In the genomic region with DNA sequence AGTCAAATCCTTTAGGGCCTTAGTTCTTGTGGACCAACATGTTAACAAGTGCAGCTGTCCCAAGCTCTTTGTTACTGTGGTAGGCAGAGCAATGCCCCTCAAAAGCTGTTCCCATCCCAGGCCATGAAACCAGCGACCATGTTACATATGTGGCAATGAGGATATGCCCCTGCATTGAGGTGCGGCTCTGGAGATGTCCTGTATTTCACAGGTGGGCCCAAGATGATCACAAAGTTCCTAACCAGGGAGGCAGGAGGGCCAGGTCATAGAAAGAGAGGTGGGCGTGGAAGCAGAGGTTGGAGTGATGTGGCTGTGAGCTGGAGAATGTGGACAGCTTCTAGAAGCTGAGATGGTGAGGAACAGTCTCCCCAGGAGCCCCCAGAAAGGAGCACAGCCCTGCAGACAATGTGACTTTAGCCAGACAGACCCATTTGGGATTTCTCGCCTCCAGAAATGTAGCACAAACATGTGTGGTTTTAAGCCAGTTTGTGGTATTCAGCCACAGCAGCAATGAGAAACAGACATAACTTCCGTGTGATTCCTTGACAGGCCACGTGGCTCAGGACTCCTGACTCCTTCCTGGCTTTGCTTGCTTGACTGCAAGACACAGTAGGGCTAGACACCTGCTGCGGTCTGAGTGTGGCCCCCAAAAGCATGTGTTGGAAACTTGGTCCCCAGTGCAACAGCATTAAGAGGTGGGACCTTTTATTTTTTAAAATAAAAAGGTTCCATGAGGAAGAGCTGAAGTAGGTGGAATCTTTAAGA, we compare ENCODE assay signal across 19 cellular contexts.
DNase-seq lines count a peak whose midpoint lies in the region; ATAC-seq and TF ChIP-seq lines count a peak whose summit lies in the region.
"Had no signal": no experiment of that assay in that cellular context is flagged by ENCODE, and none has a peak within 500 bp of the region (broad histone marks: within the 10 kb centered on the region; RNA-seq: fewer than 3 reads in every experiment).

No MANE protein-coding gene starts in this region.

- H3K79me2 ChIP-seq in OCI-LY1 (ENCODE audit: insufficient read depth, low read length), result no peaks in the 10 kb centered on the region

- no peaks in the 10 kb centered on the region for H3K36me3 Mint-ChIP-seq in osteocyte (ENCODE audit: unreplicated experiment)
- peaks cover 0 to 5% (median 0%) of the 10 kb centered on the region in 3 donors for H3K36me3 Mint-ChIP-seq in naive thymus-derived CD8-positive, alpha-beta T cell
- H3K36me3 Mint-ChIP-seq: CD4-positive, alpha-beta memory T cell had no signal

- no peak for TF ChIP-seq CTCF in OCI-LY1 (IDR thresholded peaks at IDR 0.05; ENCODE audit: low read length)
- no peak for TF ChIP-seq CTCF in osteocyte (IDR thresholded peaks at IDR 0.05)

- POLR2A ChIA-PET in naive thymus-derived CD8-positive, alpha-beta T cell (lab: Charles Lee), result no interaction called here

- H3K9me3 Mint-ChIP-seq in osteocyte (ENCODE audit: unreplicated experiment), result peaks cover 45% of the 10 kb centered on the region
- peaks cover 5 to 26% (median 10%) of the 10 kb centered on the region in 9 donors for H3K9me3 Mint-ChIP-seq in naive thymus-derived CD8-positive, alpha-beta T cell

- H3K9ac ChIP-seq in BLaER1 (no peak overlapping the region), OCI-LY1 (ENCODE audit: low read length) (no peak overlapping the region; the same call in 1 of the 2 replicates)
- H3K9ac ChIP-seq: GM23248 had no signal

- H3K36me3 ChIP-seq in BLaER1 (no peaks in the 10 kb centered on the region), OCI-LY1 (ENCODE audit: insufficient read depth, low read length) (no peaks in the 10 kb centered on the region)

- H3K4me2 ChIP-seq in BLaER1, result peak overlapping the region; percentile 64
- no peak overlapping the region; the same call in 1 of the 2 replicates for H3K4me2 ChIP-seq in OCI-LY1 (ENCODE audit: low read length)

- H3K9me2 ChIP-seq in OCI-LY1 (ENCODE audit: low read depth, low read length), result no peaks in the 10 kb centered on the region

- peak; percentile 95 for DNase-seq in Jurkat, Clone E6-1 (ENCODE audit: low read depth, low spot score)
- DNase-seq in osteocyte (ENCODE audit: extremely low spot score, unreplicated experiment) (peak; percentile 44), NCI-H187 (lab: John Stamatoyannopoulos, UW) (no peak)
- DNase-seq in effector CD4-positive, alpha-beta T cell, result no peak
- no peak for DNase-seq in naive thymus-derived CD8-positive, alpha-beta T cell
- DNase-seq: C1 segment of cervical spinal cord; CD4-positive, alpha-beta memory T cell; COR-L47; DMS153; EL; GDM1; GM23248; H7; HCEC 1CT had no signal

- H3K27me3 Mint-ChIP-seq in osteocyte (ENCODE audit: unreplicated experiment), result no peaks in the 10 kb centered on the region
- no peaks in the 10 kb centered on the region for H3K27me3 Mint-ChIP-seq in naive thymus-derived CD8-positive, alpha-beta T cell
- H3K27me3 Mint-ChIP-seq: B cell; CD4-positive, alpha-beta memory T cell had no signal

- no peak overlapping the region for H3K4me3 Mint-ChIP-seq in osteocyte (ENCODE audit: unreplicated experiment)
- no peak overlapping the region for H3K4me3 Mint-ChIP-seq in naive thymus-derived CD8-positive, alpha-beta T cell
- H3K4me3 Mint-ChIP-seq: B cell; CD4-positive, alpha-beta memory T cell had no signal

- no peak overlapping the region for H2AFZ ChIP-seq in OCI-LY1 (ENCODE audit: low read length)
- H2AFZ ChIP-seq: GM23248 had no signal

- no peak overlapping the region for H3K27ac Mint-ChIP-seq in osteocyte (ENCODE audit: unreplicated experiment)
- no peak overlapping the region for H3K27ac Mint-ChIP-seq in naive thymus-derived CD8-positive, alpha-beta T cell
- H3K27ac Mint-ChIP-seq: B cell; CD4-positive, alpha-beta memory T cell had no signal

- H3K4me1 ChIP-seq in BLaER1 (peaks cover 37% of the 10 kb centered on the region), OCI-LY1 (ENCODE audit: insufficient read depth, low read length, severe bottlenecking) (peaks cover 57% of the 10 kb centered on the region)

- no peaks in the 10 kb centered on the region for H3F3A ChIP-seq in OCI-LY1 (ENCODE audit: insufficient read depth, low read length)

- H3K27ac ChIP-seq in BLaER1 (peak overlapping the region; percentile 60), OCI-LY1 (ENCODE audit: low read depth, low read length, poor library complexity, severe bottlenecking) (peak overlapping the region; percentile 71)
- H3K27ac ChIP-seq: 22Rv1, GM23248 had no signal

- no peak for ATAC-seq in naive thymus-derived CD8-positive, alpha-beta T cell
- ATAC-seq: GM12878 had no signal

- H3K4me1 Mint-ChIP-seq in osteocyte (ENCODE audit: unreplicated experiment), result no peaks in the 10 kb centered on the region
- H3K4me1 Mint-ChIP-seq in naive thymus-derived CD8-positive, alpha-beta T cell, result no peaks in the 10 kb centered on the region
- H3K4me1 Mint-ChIP-seq: B cell; CD4-positive, alpha-beta memory T cell had no signal

- H3K27me3 ChIP-seq in BLaER1, result no peaks in the 10 kb centered on the region
- H3K27me3 ChIP-seq in OCI-LY1 (ENCODE audit: insufficient read depth, low read length), result no peaks in the 10 kb centered on the region

- H4K20me1 ChIP-seq in BLaER1 (no peaks in the 10 kb centered on the region), OCI-LY1 (ENCODE audit: insufficient read depth, low read length) (no peaks in the 10 kb centered on the region)

- H3K4me3 ChIP-seq in BLaER1, result no peak overlapping the region
- H3K4me3 ChIP-seq in Jurkat, Clone E6-1 (ENCODE audit: low read length), result no peak overlapping the region
- no peak overlapping the region for H3K4me3 ChIP-seq in OCI-LY1 (ENCODE audit: low read depth, low read length, poor library complexity, severe bottlenecking)
- H3K4me3 ChIP-seq: GM12878, GM23248 had no signal

- no peaks in the 10 kb centered on the region for H3K9me3 ChIP-seq in BLaER1
- H3K9me3 ChIP-seq in OCI-LY1 (ENCODE audit: low read length), result no peaks in the 10 kb centered on the region

Comparison
In these comparisons a context has a peak if more than half of its experiments do, and no peak if none do; other contexts are left out.
1. DNase-seq: peak in Jurkat, Clone E6-1 (single experiment) and osteocyte (single experiment); none in NCI-H187 (0 of 2), effector CD4-positive, alpha-beta T cell (single experiment) and naive thymus-derived CD8-positive, alpha-beta T cell (0 of 10).